In genomic region chr19:39878398-39878797, GRCh38 we compare ENCODE assay signal across 22 cellular contexts.
"Had no signal": no experiment of that assay in that cellular context is flagged by ENCODE, and none has a peak within 500 bp of the region (broad histone marks: within the 10 kb centered on the region; RNA-seq: fewer than 3 reads in every experiment).

No MANE protein-coding gene starts in this region.

- H3K27ac ChIP-seq: gastroesophageal sphincter, neutrophil, pancreas, psoas muscle, right atrium auricular region had no signal

- DNase-seq: activated CD4-positive, alpha-beta T cell treated with anti-CD3 and anti-CD28 coated beads for 1 hour; activated CD4-positive, alpha-beta T cell treated with anti-CD3 and anti-CD28 coated beads, Interleukin-2, amount 50 U/mL, for 1 hour; activated CD8-positive, alpha-beta T cell treated with anti-CD3 and anti-CD28 coated beads, Interleukin-2, amount 10 ng/mL, durations not matched to agents 7 days and 5 days; activated naive CD4-positive, alpha-beta T cell treated with anti-CD3 and anti-CD28 coated beads for 36 hours; activated T-cell treated with anti-CD3 and anti-CD28 coated beads, Interleukin-2, amount 50 U/mL, for 4 hours; cortex of kidney; endodermal cell; head of caudate nucleus; hypothalamus; left ventricle myocardium superior; mammary epithelial cell; natural killer cell; stimulated activated CD4-positive, alpha-beta T cell treated with anti-CD3 and anti-CD28 coated beads, Interleukin-4, amount 100 ng/mL, for 24 hours; stimulated activated naive CD4-positive, alpha-beta T cell treated with Interleukin-2 at 50 U/mL for 16 hours; T-helper 9 cell had no signal

- H3K36me3 Mint-ChIP-seq: mesothelial cell of epicardium, natural killer cell had no signal

- H3K36me3 ChIP-seq: gastroesophageal sphincter, neutrophil, pancreas, right atrium auricular region had no signal

- H3K27me3 ChIP-seq: neutrophil, pancreas, right atrium auricular region had no signal

- H3K27ac Mint-ChIP-seq: activated CD8-positive, alpha-beta T cell treated with anti-CD3 and anti-CD28 coated beads, Interleukin-2, amount 10 ng/mL, durations not matched to agents 7 days and 5 days; activated naive CD4-positive, alpha-beta T cell treated with anti-CD3 and anti-CD28 coated beads for 36 hours; endodermal cell; mesothelial cell of epicardium; natural killer cell had no signal

- FAIRE-seq: islet of Langerhans, pancreas had no signal

- H3K9me3 ChIP-seq: gastroesophageal sphincter, neutrophil, pancreas, psoas muscle, right atrium auricular region had no signal

- H3K4me3 ChIP-seq: gastroesophageal sphincter, pancreas, psoas muscle, right atrium auricular region had no signal

- H3K4me1 ChIP-seq: gastroesophageal sphincter, pancreas, psoas muscle, right atrium auricular region had no signal

- H3K4me1 Mint-ChIP-seq: endodermal cell, mesothelial cell of epicardium, natural killer cell had no signal

- H3K9me3 Mint-ChIP-seq: activated naive CD4-positive, alpha-beta T cell treated with anti-CD3 and anti-CD28 coated beads for 36 hours; activated T-cell treated with anti-CD3 and anti-CD28 coated beads, Interleukin-2, amount 50 U/mL, for 4 hours; endodermal cell; mesothelial cell of epicardium; natural killer cell had no signal

- H3K4me3 Mint-ChIP-seq: activated CD8-positive, alpha-beta T cell treated with anti-CD3 and anti-CD28 coated beads, Interleukin-2, amount 10 ng/mL, durations not matched to agents 7 days and 5 days; activated naive CD4-positive, alpha-beta T cell treated with anti-CD3 and anti-CD28 coated beads for 36 hours; activated T-cell treated with anti-CD3 and anti-CD28 coated beads, Interleukin-2, amount 50 U/mL, for 4 hours; endodermal cell; mesothelial cell of epicardium; natural killer cell had no signal
